ENCODE assay signal across 10 cellular contexts in genomic region chr9:115209601-115210306, GRCh38.
DNase-seq lines count a peak whose midpoint lies in the region; ATAC-seq and TF ChIP-seq lines count a peak whose summit lies in the region.
"Had no signal": no experiment of that assay in that cellular context is flagged by ENCODE, and none has a peak within 500 bp of the region (broad histone marks: within the 10 kb centered on the region; RNA-seq: fewer than 3 reads in every experiment).

No MANE protein-coding gene starts in this region.

- ATAC-seq in GM18499 (IDR thresholded peaks at IDR 0.05; ENCODE audit: insufficient read depth, unreplicated experiment) (peak; percentile 65), GM21381 (IDR thresholded peaks at IDR 0.05; ENCODE audit: unreplicated experiment) (peak; percentile 45), HG03378 (IDR thresholded peaks at IDR 0.05; ENCODE audit: unreplicated experiment) (peak; percentile 71)

- DNase-seq in epithelial cell of proximal tubule (ENCODE audit: low read depth) (peak; percentile 57), NCI-H1092 (lab: John Stamatoyannopoulos, UW) (no peak), occipital lobe (lab: John Stamatoyannopoulos, UW) (no peak), nucleus accumbens (lab: John Stamatoyannopoulos, UW) (no peak), DMS53 treated with DMSO at 0.1 percent for 48 hours (lab: John Stamatoyannopoulos, UW; ENCODE audit: unreplicated experiment) (no peak)
- DNase-seq: head of caudate nucleus, NCI-H187 treated with DMSO at 0.1 percent for 48 hours had no signal

- no peak overlapping the region for H3K4me3 ChIP-seq in epithelial cell of proximal tubule (ENCODE audit: low read depth, low read length)

- TF ChIP-seq CTCF in epithelial cell of proximal tubule (conservative IDR thresholded peaks at IDR 0.05; ENCODE audit: low read depth, low read length): no peak
